21 cellular contexts compared by ENCODE assay signal in the genomic region with DNA sequence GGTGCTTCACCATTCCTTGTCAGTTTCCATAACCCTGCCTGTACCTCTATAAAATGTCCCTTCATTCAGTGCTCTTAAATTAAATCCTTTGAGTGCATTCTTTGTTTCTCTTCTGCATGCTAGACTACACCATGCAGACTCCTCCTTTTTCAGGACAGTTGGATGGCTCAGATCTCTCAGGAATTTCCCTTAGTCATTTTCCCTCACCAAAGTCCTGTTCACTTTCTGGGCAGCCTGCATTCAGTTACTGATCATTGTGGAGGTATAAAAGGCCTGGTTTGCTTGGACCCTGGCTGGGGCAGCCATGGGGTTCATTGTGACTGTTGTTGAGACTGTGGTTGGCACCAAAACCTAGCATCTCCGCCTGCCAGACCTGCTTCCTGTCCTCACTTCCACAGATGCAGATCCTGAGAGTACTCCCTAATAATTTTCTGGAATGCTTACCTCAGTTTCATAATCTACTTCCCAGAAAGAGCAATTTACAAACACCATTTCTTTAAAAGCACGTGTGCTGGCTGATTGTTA.
A peak's percentile ranks its signal among the peaks of the same experiment; 100 is the strongest.
DNase-seq lines count a peak whose midpoint lies in the region; ATAC-seq and TF ChIP-seq lines count a peak whose summit lies in the region.
"Had no signal": no experiment of that assay in that cellular context is flagged by ENCODE, and none has a peak within 500 bp of the region (broad histone marks: within the 10 kb centered on the region; RNA-seq: fewer than 3 reads in every experiment).

No MANE protein-coding gene starts in this region.

- no peak overlapping the region for H3K4me2 ChIP-seq in GM23338

- H3K4me3 ChIP-seq in ACC112 (ENCODE audit: low read depth, low read length) (no peak overlapping the region), GM23338 (no peak overlapping the region), lower lobe of right lung (no peak overlapping the region), ascending aorta (no peak overlapping the region)
- H3K4me3 ChIP-seq: gastrocnemius medialis, SJCRH30, thyroid gland had no signal

- no peak for DNase-seq in GM23338 (ENCODE audit: low spot score)
- peak; percentile 8 for DNase-seq in cerebellar cortex (ENCODE audit: low spot score)
- DNase-seq in lower lobe of right lung, result peak; percentile 13
- DNase-seq in midbrain (lab: John Stamatoyannopoulos, UW), result no peak
- DNase-seq in ascending aorta (ENCODE audit: low spot score in 2 of 2), result no peak
- no peak for DNase-seq in NOMO-1 treated with DMSO at 0.1 percent for 48 hours (lab: John Stamatoyannopoulos, UW; ENCODE audit: unreplicated experiment)
- no peak for DNase-seq in SW 1271 (lab: John Stamatoyannopoulos, UW)
- DNase-seq: 8988T; activated CD4-positive, alpha-beta T cell treated with anti-CD3 and anti-CD28 coated beads for 1 hour; activated gamma-delta T cell; amygdala; CD8-positive, alpha-beta memory T cell; gastrocnemius medialis; naive thymus-derived CD4-positive, alpha-beta T cell; NCI-H187 treated with DMSO at 0.1 percent for 48 hours; NCI-H510A; SJCRH30; T-helper 9 cell; thyroid gland had no signal

- no peaks in the 10 kb centered on the region for H3K4me1 Mint-ChIP-seq in GM23338
- H3K4me1 Mint-ChIP-seq: CD8-positive, alpha-beta memory T cell; naive thymus-derived CD4-positive, alpha-beta T cell; stimulated activated effector memory CD8-positive, alpha-beta T cell treated with anti-CD3 and anti-CD28 coated beads, Interleukin-12 subunit alpha, Interleukin-12 subunit beta, amount 100 ng/mL, for 72 hours had no signal

- H3K9me3 ChIP-seq in lower lobe of right lung (no peaks in the 10 kb centered on the region), ascending aorta (no peaks in the 10 kb centered on the region)
- H3K9me3 ChIP-seq: gastrocnemius medialis, SJCRH30, thyroid gland had no signal

- H3K4me3 Mint-ChIP-seq in GM23338, result no peak overlapping the region
- H3K4me3 Mint-ChIP-seq: CD8-positive, alpha-beta memory T cell; naive thymus-derived CD4-positive, alpha-beta T cell; stimulated activated effector memory CD8-positive, alpha-beta T cell treated with anti-CD3 and anti-CD28 coated beads, Interleukin-12 subunit alpha, Interleukin-12 subunit beta, amount 100 ng/mL, for 72 hours had no signal

- H3K4me1 ChIP-seq in ACC112 (ENCODE audit: control insufficient read depth, insufficient read depth, low read length, unreplicated experiment), result peaks cover 9% of the 10 kb centered on the region
- no peaks in the 10 kb centered on the region for H3K4me1 ChIP-seq in GM23338 (ENCODE audit: insufficient read depth)
- H3K4me1 ChIP-seq in lower lobe of right lung, result no peaks in the 10 kb centered on the region
- no peaks in the 10 kb centered on the region for H3K4me1 ChIP-seq in ascending aorta
- H3K4me1 ChIP-seq: gastrocnemius medialis, SJCRH30, thyroid gland had no signal

- H3K36me3 Mint-ChIP-seq in GM23338 (ENCODE audit: low read depth), result no peaks in the 10 kb centered on the region
- H3K36me3 Mint-ChIP-seq: CD8-positive, alpha-beta memory T cell; naive thymus-derived CD4-positive, alpha-beta T cell; stimulated activated effector memory CD8-positive, alpha-beta T cell treated with anti-CD3 and anti-CD28 coated beads, Interleukin-12 subunit alpha, Interleukin-12 subunit beta, amount 100 ng/mL, for 72 hours had no signal

- H3K27ac ChIP-seq in ACC112 (ENCODE audit: low read depth, low read length) (peak overlapping the region; percentile 3; the same call in 1 of the 2 replicates), GM23338 (ENCODE audit: low read depth) (no peak overlapping the region), lower lobe of right lung (no peak overlapping the region), ascending aorta (no peak overlapping the region)
- H3K27ac ChIP-seq: gastrocnemius medialis, SJCRH30, thyroid gland had no signal

- H3K36me3 ChIP-seq in ACC112 (ENCODE audit: insufficient read depth, low read length) (no peaks in the 10 kb centered on the region), GM23338 (ENCODE audit: insufficient read depth) (no peaks in the 10 kb centered on the region), lower lobe of right lung (no peaks in the 10 kb centered on the region), ascending aorta (no peaks in the 10 kb centered on the region)
- H3K36me3 ChIP-seq: gastrocnemius medialis, SJCRH30, thyroid gland had no signal

- H3K27me3 Mint-ChIP-seq in GM23338 (ENCODE audit: insufficient read depth, low read depth, poor library complexity), result peaks cover 3% of the 10 kb centered on the region

- no peak overlapping the region for H3K27ac Mint-ChIP-seq in GM23338
- H3K27ac Mint-ChIP-seq: CD8-positive, alpha-beta memory T cell; stimulated activated effector memory CD8-positive, alpha-beta T cell treated with anti-CD3 and anti-CD28 coated beads, Interleukin-12 subunit alpha, Interleukin-12 subunit beta, amount 100 ng/mL, for 72 hours had no signal

- no peak for TF ChIP-seq CTCF in GM23338 (conservative IDR thresholded peaks at IDR 0.05; ENCODE audit: low read depth in 2 of 2)
- no peak for TF ChIP-seq CTCF in lower lobe of right lung (IDR thresholded peaks at IDR 0.05)
- no peak for TF ChIP-seq CTCF in ascending aorta (IDR thresholded peaks at IDR 0.05)

- no peaks in the 10 kb centered on the region for H4K20me1 ChIP-seq in GM23338 (replicated peaks; ENCODE audit: insufficient read depth)

- ATAC-seq in GM23338, result no peak
- no peak for ATAC-seq in lower lobe of right lung
- ATAC-seq: gastrocnemius medialis; naive thymus-derived CD4-positive, alpha-beta T cell; stimulated activated effector memory CD8-positive, alpha-beta T cell treated with anti-CD3 and anti-CD28 coated beads, Interleukin-12 subunit alpha, Interleukin-12 subunit beta, amount 100 ng/mL, for 72 hours had no signal

- H2AFZ ChIP-seq in ACC112 (ENCODE audit: low read length, unreplicated experiment) (peak overlapping the region; percentile 55), GM23338 (peak overlapping the region; percentile 64; the same call in 1 of the 2 replicates)

- no peaks in the 10 kb centered on the region for H3K9me2 ChIP-seq in GM23338 (ENCODE audit: insufficient read depth)

- peaks cover 11% of the 10 kb centered on the region; the same call in 2 of the 3 replicates for H3K9me3 Mint-ChIP-seq in GM23338
- H3K9me3 Mint-ChIP-seq: stimulated activated effector memory CD8-positive, alpha-beta T cell treated with anti-CD3 and anti-CD28 coated beads, Interleukin-12 subunit alpha, Interleukin-12 subunit beta, amount 100 ng/mL, for 72 hours had no signal

- intact Hi-C loops in lower lobe of right lung (cut with DNase I), result no loop called here
- intact Hi-C loops in ascending aorta (cut with DNase I), result no loop called here

- no peaks in the 10 kb centered on the region for H3F3A ChIP-seq in GM23338 (replicated peaks; ENCODE audit: low read depth)

- H3K79me2 ChIP-seq in ACC112 (ENCODE audit: control insufficient read depth, insufficient read depth, low read length, unreplicated experiment), result no peaks in the 10 kb centered on the region
- no peaks in the 10 kb centered on the region for H3K79me2 ChIP-seq in GM23338 (replicated peaks; ENCODE audit: insufficient read depth)

- H3K27me3 ChIP-seq in ACC112 (ENCODE audit: insufficient read depth, low read length) (no peaks in the 10 kb centered on the region), GM23338 (ENCODE audit: insufficient read depth) (no peaks in the 10 kb centered on the region), lower lobe of right lung (ENCODE audit: low read depth) (no peaks in the 10 kb centered on the region), ascending aorta (no peaks in the 10 kb centered on the region)
- H3K27me3 ChIP-seq: gastrocnemius medialis, SJCRH30, thyroid gland had no signal

TF ChIP-seq in GM23338, 12 proteins besides CTCF, POLR2A, EP300 and RAD21 (continues in another document):
- no peak for TF ChIP-seq ZNF331 (CRISPR knock-in tag; IDR thresholded peaks at IDR 0.05; ENCODE audit: low read depth)
- no peak for TF ChIP-seq STAT1 (IDR thresholded peaks at IDR 0.05; ENCODE audit: unreplicated experiment)

Comparison
In these comparisons a context has a peak if more than half of its experiments do, and no peak if none do; other contexts are left out.
1. DNase-seq: peak in cerebellar cortex (single experiment) and lower lobe of right lung (single experiment); none in GM23338 (single experiment), midbrain (single experiment), ascending aorta (0 of 2), NOMO-1 treated with DMSO at 0.1 percent for 48 hours (single experiment) and SW 1271 (0 of 2).